Comparison of ENCODE assay signal across 15 cellular contexts in genomic region chr10:109892087-109892486, GRCh38. TPM values are rescaled to one million over a fixed set of nuclear protein-coding genes. Genes with fewer than 3 reads are reported as not detected.
DNase-seq lines count a peak whose midpoint lies in the region; ATAC-seq and TF ChIP-seq lines count a peak whose summit lies in the region.
"Had no signal": no experiment of that assay in that cellular context is flagged by ENCODE, and none has a peak within 500 bp of the region (broad histone marks: within the 10 kb centered on the region; RNA-seq: fewer than 3 reads in every experiment).

No MANE protein-coding gene starts in this region.

- peaks cover 42% of the 10 kb centered on the region for H3K4me1 Mint-ChIP-seq in activated T-helper 17 cell treated with anti-CD3 and anti-CD28 coated beads, Interleukin-2, amount 50 U/mL, for 72 hours

- ATAC-seq in heart right ventricle = no peak
- no peak for ATAC-seq in Right ventricle myocardium superior (ENCODE audit: poor library complexity)
- ATAC-seq in activated T-helper 17 cell treated with anti-CD3 and anti-CD28 coated beads, Interleukin-2, amount 50 U/mL, for 72 hours (replicated peaks) = peak; percentile 45
- no peak for ATAC-seq in activated CD4-positive, CD25-positive, alpha-beta regulatory T cell treated with anti-CD3 and anti-CD28 coated beads, Interleukin-2, amount 50 U/mL, for 24 hours
- ATAC-seq: gastrocnemius medialis, GM12878, left lung had no signal

- intact Hi-C loops in heart right ventricle (cut with DNase I) (loop anchor here in 4 of 10 donors (5.0 to 10.0 kb wide), 5 partner anchors 35 to 385 kb away; partner anchors contain the start of gene ADD3 (in 2 of the 4)), Right ventricle myocardium superior (cut with DNase I) (loop anchor here (5.0 to 10.0 kb wide), 3 partner anchors 113 to 333 kb away; partner anchors contain the start of gene ADD3), esophagus squamous epithelium (cut with DNase I) (loop anchor here (10.0 kb wide), 1 partner anchor 113 kb away; the partner anchor contains the start of gene ADD3), vagina (cut with DNase I) (loop anchor here (10.0 kb wide), 1 partner anchor 113 kb away; the partner anchor contains the start of gene ADD3)

- no peaks in the 10 kb centered on the region for H3K27me3 Mint-ChIP-seq in activated T-helper 17 cell treated with anti-CD3 and anti-CD28 coated beads, Interleukin-2, amount 50 U/mL, for 72 hours

- TF ChIP-seq POLR2A in esophagus squamous epithelium (IDR thresholded peaks at IDR 0.05) = no peak
- no peak for TF ChIP-seq POLR2A in vagina (IDR thresholded peaks at IDR 0.05)

- H3K9me3 ChIP-seq in heart right ventricle (no peaks in the 10 kb centered on the region), esophagus squamous epithelium (no peaks in the 10 kb centered on the region), vagina (no peaks in the 10 kb centered on the region)
- H3K9me3 ChIP-seq: colonic mucosa, gastrocnemius medialis, left lung had no signal

- peak overlapping the region; percentile 21 for H3K4me3 Mint-ChIP-seq in activated T-helper 17 cell treated with anti-CD3 and anti-CD28 coated beads, Interleukin-2, amount 50 U/mL, for 72 hours
- H3K4me3 Mint-ChIP-seq: HFFc6, neural crest cell had no signal

- H3K27ac ChIP-seq in heart right ventricle = peak overlapping the region; percentile 39 to 86 (median 73)
- peak overlapping the region; percentile 67 to 84 (median 71) for H3K27ac ChIP-seq in esophagus squamous epithelium
- peak overlapping the region; percentile 72 for H3K27ac ChIP-seq in vagina
- H3K27ac ChIP-seq: colonic mucosa, left lung had no signal

- H3K4me1 ChIP-seq in heart right ventricle = peaks cover 12 to 80% (median 66%) of the 10 kb centered on the region in 9 donors
- peaks cover 36 to 74% (median 58%) of the 10 kb centered on the region in 3 donors for H3K4me1 ChIP-seq in esophagus squamous epithelium
- peaks cover 55% of the 10 kb centered on the region for H3K4me1 ChIP-seq in vagina

- peaks cover 84% of the 10 kb centered on the region for H3K36me3 Mint-ChIP-seq in activated T-helper 17 cell treated with anti-CD3 and anti-CD28 coated beads, Interleukin-2, amount 50 U/mL, for 72 hours (ENCODE audit: low read depth)

- H3K4me3 ChIP-seq in heart right ventricle (no peak overlapping the region), esophagus squamous epithelium (no peak overlapping the region), vagina (no peak overlapping the region)
- H3K4me3 ChIP-seq: colonic mucosa, gastrocnemius medialis, GM12878, left lung had no signal

- H3K27ac Mint-ChIP-seq in activated T-helper 17 cell treated with anti-CD3 and anti-CD28 coated beads, Interleukin-2, amount 50 U/mL, for 72 hours = no peak overlapping the region

- no peaks in the 10 kb centered on the region for H3K9me3 Mint-ChIP-seq in activated T-helper 17 cell treated with anti-CD3 and anti-CD28 coated beads, Interleukin-2, amount 50 U/mL, for 72 hours
- H3K9me3 Mint-ChIP-seq: HFFc6, neural crest cell had no signal

- no peaks in the 10 kb centered on the region for H3K27me3 ChIP-seq in heart right ventricle
- H3K27me3 ChIP-seq in esophagus squamous epithelium = no peaks in the 10 kb centered on the region
- H3K27me3 ChIP-seq in vagina = no peaks in the 10 kb centered on the region
- H3K27me3 ChIP-seq: colonic mucosa, gastrocnemius medialis, left lung had no signal

- no peak for DNase-seq in heart right ventricle
- no peak for DNase-seq in Right ventricle myocardium superior
- DNase-seq in esophagus squamous epithelium (lab: John Stamatoyannopoulos, UW) = no peak
- DNase-seq in vagina (ENCODE audit: extremely low spot score in 2 of 2) = no peak
- no peak for DNase-seq in cortex of kidney (lab: John Stamatoyannopoulos, UW)
- no peak for DNase-seq in NCI-H2029 (lab: John Stamatoyannopoulos, UW)
- DNase-seq: colonic mucosa, DMS79, gastrocnemius medialis, left lung had no signal

- H3K36me3 ChIP-seq in heart right ventricle = peaks cover 0 to 49% (median 12%) of the 10 kb centered on the region in 9 donors
- peaks cover 0 to 42% (median 5%) of the 10 kb centered on the region in 3 donors for H3K36me3 ChIP-seq in esophagus squamous epithelium
- H3K36me3 ChIP-seq in vagina = peaks cover 0 to 28% of the 10 kb centered on the region in 2 donors
- H3K36me3 ChIP-seq: colonic mucosa had no signal

- TF ChIP-seq CTCF in heart right ventricle (IDR thresholded peaks at IDR 0.05) (no peak), esophagus squamous epithelium (IDR thresholded peaks at IDR 0.05) (no peak), vagina (IDR thresholded peaks at IDR 0.05) (no peak)

- 62 to 66% methylated on average over 4 of the region's 4 CpGs for WGBS in heart right ventricle, 2 donors
- WGBS in esophagus squamous epithelium, 2 donors = 31 to 38% methylated on average over 1 of the region's 4 CpGs

RNA-seq across cellular contexts. Expression of gene XPNPEP1, which starts 31.2 kb away (rescaled TPM):
- total RNA-seq in heart right ventricle (10 to 100 TPM; 35.8 to 51.6 (median 43.5) TPM), Right ventricle myocardium superior (36.0 TPM), esophagus squamous epithelium (10 to 100 TPM; 39.0 to 79.3 (median 60.1) TPM), vagina (90.4 TPM)
- 10 to 100 TPM; 15.9 to 33.2 TPM for polyA plus RNA-seq in heart right ventricle
- total RNA-seq in activated T-helper 17 cell treated with anti-CD3 and anti-CD28 coated beads, Interleukin-2, amount 50 U/mL, for 72 hours = 100 to 1,000 TPM in 1 of 2 donors, 10 to 100 TPM in 1; 97.5 to 108 TPM
